In genomic region chr5:176543428-176544182, GRCh38 we compare ENCODE assay signal across 1 cellular context.
A peak's percentile ranks its signal among the peaks of the same experiment; 100 is the strongest.
TF ChIP-seq lines count a peak whose summit lies in the region.

No MANE protein-coding gene starts in this region.

TF ChIP-seq in HepG2, 621 proteins besides CTCF, POLR2A, EP300 and RAD21 (continued from another document):
- TF ChIP-seq ZNF512 (CRISPR knock-in tag; IDR thresholded peaks at IDR 0.05) = peak; percentile 93
- TF ChIP-seq PCBP1 (IDR thresholded peaks at IDR 0.05; ENCODE audit: borderline replicate concordance, low read depth, low read length) = 0 out of 2 replicates have a peak, but pooled peaks have one; percentile 36
- TF ChIP-seq TRAFD1 (CRISPR knock-in tag; IDR thresholded peaks at IDR 0.05; ENCODE audit: borderline replicate concordance) = no peak
- TF ChIP-seq SP1 (IDR thresholded peaks at IDR 0.05) = no peak
- 0 out of 2 replicates have a peak, but pooled peaks have one; percentile 35 for TF ChIP-seq SP1 (CRISPR knock-in tag; IDR thresholded peaks at IDR 0.05)
- peak in 1 of 2 experiments; percentile 42; a peak in 1 of 4 replicates for TF ChIP-seq HMGXB4 (CRISPR knock-in tag; IDR thresholded peaks at IDR 0.05; ENCODE audit: borderline replicate concordance in 1 of 2, low read depth in 1 of 2)
- TF ChIP-seq BHLHE40 (IDR thresholded peaks at IDR 0.05; ENCODE audit: low read length) = no peak
- peak; percentile 16 for TF ChIP-seq XRCC5 (optimal IDR thresholded peaks at IDR 0.05; ENCODE audit: low read length)
- peak; percentile 31; the same call in 1 of the 2 replicates for TF ChIP-seq ZNF501 (CRISPR knock-in tag; IDR thresholded peaks at IDR 0.05)
- 0 out of 2 replicates have a peak, but pooled peaks have one; percentile 47 for TF ChIP-seq ZBTB7A (CRISPR knock-in tag; IDR thresholded peaks at IDR 0.05)
- 0 out of 2 replicates have a peak, but pooled peaks have one; percentile 7 for TF ChIP-seq PHF8 (CRISPR knock-in tag; IDR thresholded peaks at IDR 0.05)
- 0 out of 2 replicates have a peak, but pooled peaks have one; percentile 46 for TF ChIP-seq HNRNPL (IDR thresholded peaks at IDR 0.05; ENCODE audit: low read depth, low read length)
- TF ChIP-seq UBTF (CRISPR knock-in tag; IDR thresholded peaks at IDR 0.05) = peak; percentile 80
- TF ChIP-seq MYC (CRISPR knock-in tag; IDR thresholded peaks at IDR 0.05; ENCODE audit: borderline replicate concordance) = peak; percentile 7; the same call in 1 of the 2 replicates
- peak; percentile 60 for TF ChIP-seq RBFOX2 (IDR thresholded peaks at IDR 0.05; ENCODE audit: low read depth, low read length)
- TF ChIP-seq RCOR2 (CRISPR knock-in tag; IDR thresholded peaks at IDR 0.05) = no peak
- 0 out of 2 replicates have a peak, but pooled peaks have one; percentile 30 for TF ChIP-seq SRY (CRISPR knock-in tag; IDR thresholded peaks at IDR 0.05)
- TF ChIP-seq DMAP1 (CRISPR knock-in tag; IDR thresholded peaks at IDR 0.05) = no peak; the same call in 1 of the 2 replicates
- no peak for TF ChIP-seq TERF1 (CRISPR knock-in tag; IDR thresholded peaks at IDR 0.05)
- no peak for TF ChIP-seq TEAD2 (CRISPR knock-in tag; IDR thresholded peaks at IDR 0.05)
- TF ChIP-seq KDM2A (CRISPR knock-in tag; IDR thresholded peaks at IDR 0.05; ENCODE audit: borderline replicate concordance, low read depth) = peak; percentile 43; the same call in 1 of the 2 replicates
- TF ChIP-seq MAX (IDR thresholded peaks at IDR 0.05) = peak; percentile 40; the same call in 1 of the 2 replicates
- TF ChIP-seq KLF6 (CRISPR knock-in tag; IDR thresholded peaks at IDR 0.05) = 0 out of 2 replicates have a peak, but pooled peaks have one; percentile 34
- TF ChIP-seq HBP1 (CRISPR knock-in tag; IDR thresholded peaks at IDR 0.05; ENCODE audit: low read depth) = 0 out of 2 replicates have a peak, but pooled peaks have one; percentile 21
- TF ChIP-seq ATF7-NPFF (CRISPR knock-in tag; IDR thresholded peaks at IDR 0.05; ENCODE audit: low read depth) = 0 out of 2 replicates have a peak, but pooled peaks have one; percentile 44
